Comparison of ENCODE assay signal across 22 cellular contexts in genomic region chr4:125325733-125326132, GRCh38.
"Had no signal": no experiment of that assay in that cellular context is flagged by ENCODE, and none has a peak within 500 bp of the region (broad histone marks: within the 10 kb centered on the region; RNA-seq: fewer than 3 reads in every experiment).

No MANE protein-coding gene starts in this region.

- H3K4me1 Mint-ChIP-seq: stimulated activated effector memory CD8-positive, alpha-beta T cell treated with anti-CD3 and anti-CD28 coated beads, Interleukin-12 subunit alpha, Interleukin-12 subunit beta, amount 100 ng/mL, for 72 hours had no signal

- H3K27ac Mint-ChIP-seq: mesothelial cell of epicardium; natural killer cell; stimulated activated effector memory CD8-positive, alpha-beta T cell treated with anti-CD3 and anti-CD28 coated beads, Interleukin-12 subunit alpha, Interleukin-12 subunit beta, amount 100 ng/mL, for 72 hours had no signal

- ATAC-seq: gastroesophageal sphincter; left lobe of liver; natural killer cell; right cardiac atrium; stimulated activated effector memory CD8-positive, alpha-beta T cell treated with anti-CD3 and anti-CD28 coated beads, Interleukin-12 subunit alpha, Interleukin-12 subunit beta, amount 100 ng/mL, for 72 hours; stimulated activated naive CD8-positive, alpha-beta T cell treated with anti-CD3 and anti-CD28 coated beads, Interleukin-15, Interleukin-2, amounts not matched to agents 100 U/mL and 50 U/mL, for 24 hours had no signal

- H3K9me3 Mint-ChIP-seq: mesothelial cell of epicardium, natural killer cell, neural crest cell had no signal

- FAIRE-seq: endometrium had no signal

- H3K9me3 ChIP-seq: esophagus muscularis mucosa, gastroesophageal sphincter, tibial artery, upper lobe of left lung, uterus had no signal

- H3K4me1 ChIP-seq: uterus had no signal

- H3K36me3 ChIP-seq: esophagus muscularis mucosa, gastroesophageal sphincter, tibial artery, upper lobe of left lung, uterus had no signal

- H3K27me3 ChIP-seq: dorsolateral prefrontal cortex, esophagus muscularis mucosa, gastroesophageal sphincter, tibial artery, upper lobe of left lung, uterus had no signal

- H3K4me3 Mint-ChIP-seq: natural killer cell; neural crest cell; stimulated activated effector memory CD8-positive, alpha-beta T cell treated with anti-CD3 and anti-CD28 coated beads, Interleukin-12 subunit alpha, Interleukin-12 subunit beta, amount 100 ng/mL, for 72 hours had no signal

- H3K27ac ChIP-seq: epithelial cell of prostate, esophagus muscularis mucosa, gastroesophageal sphincter, tibial artery, upper lobe of left lung, uterus had no signal

- H3K36me3 Mint-ChIP-seq: natural killer cell; stimulated activated effector memory CD8-positive, alpha-beta T cell treated with anti-CD3 and anti-CD28 coated beads, Interleukin-12 subunit alpha, Interleukin-12 subunit beta, amount 100 ng/mL, for 72 hours had no signal

- H3K4me3 ChIP-seq: dorsolateral prefrontal cortex, esophagus muscularis mucosa, gastroesophageal sphincter, tibial artery, upper lobe of left lung, uterus had no signal

- DNase-seq: cortex of kidney; dorsolateral prefrontal cortex; effector memory CD4-positive, alpha-beta T cell; glutamatergic neuron; islet precursor cell; mammary epithelial cell; natural killer cell; right cardiac atrium; stimulated activated CD4-positive, alpha-beta T cell treated with anti-CD3 and anti-CD28 coated beads, Interleukin-4, amount 100 ng/mL, for 1 hour; stimulated activated CD8-positive, alpha-beta memory T cell treated with anti-CD3 and anti-CD28 coated beads, Interleukin-4, amount 100 ng/mL, for 48 hours; stimulated activated naive CD8-positive, alpha-beta T cell treated with anti-CD3 and anti-CD28 coated beads, Interleukin-15, Interleukin-2, amounts not matched to agents 100 U/mL and 50 U/mL, for 24 hours; tibial artery; upper lobe of left lung; uterus had no signal
